Comparison of ENCODE assay signal across 7 cellular contexts in genomic region chr4:118280501-118281218, GRCh38.
DNase-seq lines count a peak whose midpoint lies in the region; ATAC-seq and TF ChIP-seq lines count a peak whose summit lies in the region.

No MANE protein-coding gene starts in this region.

- TF ChIP-seq CTCF in Peyer's patch (IDR thresholded peaks at IDR 0.05) (peak in 5 of 6 experiments; percentile 12 to 89 (median 65)), astrocyte of the spinal cord (IDR thresholded peaks at IDR 0.05; ENCODE audit: low read depth, low read length) (peak; percentile 64)

- no peak for TF ChIP-seq EP300 in Ishikawa (IDR thresholded peaks at IDR 0.05; ENCODE audit: borderline replicate concordance)

- no peaks in the 10 kb centered on the region for H3K9me3 ChIP-seq in Peyer's patch
- H3K9me3 ChIP-seq in iPS-20b (ENCODE audit: insufficient read depth, low read depth, low read length) = no peaks in the 10 kb centered on the region

- TF ChIP-seq RAD21 in Ishikawa (IDR thresholded peaks at IDR 0.05; ENCODE audit: low read depth) = peak; percentile 65

- peak; percentile 32 for ATAC-seq in GM21390 (IDR thresholded peaks at IDR 0.05; ENCODE audit: unreplicated experiment)

- H3K27me3 ChIP-seq in Peyer's patch (no peaks in the 10 kb centered on the region), iPS-20b (ENCODE audit: insufficient read depth, low read length) (no peaks in the 10 kb centered on the region)

- in situ Hi-C loops in astrocyte of the spinal cord (cut with HindIII; ENCODE audit: low sequenced_read_pairs) = no loop called here

- H3K36me3 ChIP-seq in Peyer's patch (no peaks in the 10 kb centered on the region), iPS-20b (ENCODE audit: insufficient read depth, low read depth, low read length) (peaks cover 28% of the 10 kb centered on the region)

- TF ChIP-seq POLR2A in Peyer's patch (IDR thresholded peaks at IDR 0.05) = no peak

- H3K4me1 ChIP-seq in Peyer's patch = peaks cover 0 to 17% (median 2%) of the 10 kb centered on the region in 4 donors
- H3K4me1 ChIP-seq in iPS-20b (ENCODE audit: insufficient read depth, low read length) = 0 out of 2 replicates have a peak, but pooled peaks cover 4% of the 10 kb centered on the region

- peak overlapping the region; percentile 89; the same call in 1 of the 2 replicates for H3K9ac ChIP-seq in iPS-20b (ENCODE audit: low read depth, low read length)

- H3K4me3 ChIP-seq in Peyer's patch (peak overlapping the region in 2 of 4 donors; percentile 58 to 70), astrocyte of the spinal cord (ENCODE audit: low read depth, low read length) (peak overlapping the region; percentile 65), iPS-20b (ENCODE audit: low read length) (peak overlapping the region; percentile 83)

- DNase-seq in GDM1 (lab: John Stamatoyannopoulos, UW) (peak; percentile 35), Peyer's patch (peak; percentile 42 to 78 (median 54)), astrocyte of the spinal cord (ENCODE audit: low read depth, low spot score) (peak; percentile 82)
- DNase-seq in stimulated activated CD4-positive, alpha-beta T cell treated with anti-CD3 and anti-CD28 coated beads, Interleukin-2, amount 100 ng/mL, for 4 hours (ENCODE audit: low read depth) = peak; percentile 26

- H3K27ac ChIP-seq in Peyer's patch (peak overlapping the region in 1 of 4 donors; percentile 45), iPS-20b (ENCODE audit: low read length) (no peak overlapping the region)

TF ChIP-seq in Ishikawa, 13 proteins besides CTCF, POLR2A, EP300 and RAD21:
- TF ChIP-seq TCF12 (IDR thresholded peaks at IDR 0.05; ENCODE audit: low read depth) (no peak), USF1 (IDR thresholded peaks at IDR 0.05) (no peak), YY1 (IDR thresholded peaks at IDR 0.05; ENCODE audit: low read depth) (no peak), FOXM1 (IDR thresholded peaks at IDR 0.05; ENCODE audit: borderline replicate concordance, low read depth) (0 out of 2 replicates have a peak, but pooled peaks have one; percentile 27), EGR1 (IDR thresholded peaks at IDR 0.05) (no peak), ZBTB7A (IDR thresholded peaks at IDR 0.05; ENCODE audit: low read depth) (no peak), NFIC (IDR thresholded peaks at IDR 0.05) (no peak), TEAD4 (IDR thresholded peaks at IDR 0.05) (0 out of 2 replicates have a peak, but pooled peaks have one; percentile 8), CEBPB (IDR thresholded peaks at IDR 0.05) (no peak), MAX (IDR thresholded peaks at IDR 0.05) (no peak; the same call in 1 of the 2 replicates)
TF ChIP-seq in Ishikawa: peak in this region for 2.

Comparison
In these comparisons a context has a peak if more than half of its experiments do, and no peak if none do; other contexts are left out.
1. DNase-seq: peak in every context shown above with its lines; median percentile 82 in astrocyte of the spinal cord; 54 in Peyer's patch; 35 in GDM1; 26 in stimulated activated CD4-positive, alpha-beta T cell treated with anti-CD3 and anti-CD28 coated beads, Interleukin-2, amount 100 ng/mL, for 4 hours.